Comparison of ENCODE assay signal across 1 cellular context in genomic region chr11:130947481-130947880, GRCh38.
TF ChIP-seq lines count a peak whose summit lies in the region.

No MANE protein-coding gene starts in this region.

TF ChIP-seq in IMR-90, 13 proteins besides CTCF, POLR2A, EP300 and RAD21:
- no peak for TF ChIP-seq USF2 (IDR thresholded peaks at IDR 0.05; ENCODE audit: low read depth, low read length)
- no peak for TF ChIP-seq CHD1 (IDR thresholded peaks at IDR 0.05; ENCODE audit: low read depth, low read length)
- no peak for TF ChIP-seq SMC3 (IDR thresholded peaks at IDR 0.05; ENCODE audit: low read depth, low read length)
- TF ChIP-seq ELK1 (IDR thresholded peaks at IDR 0.05; ENCODE audit: borderline replicate concordance, low read depth, low read length): no peak
- no peak for TF ChIP-seq MAFK (IDR thresholded peaks at IDR 0.05; ENCODE audit: low read depth, low read length)
- TF ChIP-seq MAZ (IDR thresholded peaks at IDR 0.05; ENCODE audit: borderline replicate concordance, low read depth, low read length): no peak
- TF ChIP-seq MXI1 (IDR thresholded peaks at IDR 0.05; ENCODE audit: borderline replicate concordance, low read depth, low read length): no peak
- TF ChIP-seq CEBPB (IDR thresholded peaks at IDR 0.05; ENCODE audit: low read depth, low read length): no peak
- TF ChIP-seq BHLHE40 (IDR thresholded peaks at IDR 0.05; ENCODE audit: low read depth, low read length): no peak
- TF ChIP-seq RCOR1 (IDR thresholded peaks at IDR 0.05; ENCODE audit: insufficient replicate concordance, low read length): no peak
- no peak for TF ChIP-seq RFX5 (IDR thresholded peaks at IDR 0.05; ENCODE audit: low read depth, low read length)
- TF ChIP-seq NFE2L2 (IDR thresholded peaks at IDR 0.05; ENCODE audit: low read depth, low read length): no peak
- no peak for TF ChIP-seq FOS (IDR thresholded peaks at IDR 0.05; ENCODE audit: low read depth, low read length)
